ENCODE assay signal across 12 cellular contexts in the genomic region with DNA sequence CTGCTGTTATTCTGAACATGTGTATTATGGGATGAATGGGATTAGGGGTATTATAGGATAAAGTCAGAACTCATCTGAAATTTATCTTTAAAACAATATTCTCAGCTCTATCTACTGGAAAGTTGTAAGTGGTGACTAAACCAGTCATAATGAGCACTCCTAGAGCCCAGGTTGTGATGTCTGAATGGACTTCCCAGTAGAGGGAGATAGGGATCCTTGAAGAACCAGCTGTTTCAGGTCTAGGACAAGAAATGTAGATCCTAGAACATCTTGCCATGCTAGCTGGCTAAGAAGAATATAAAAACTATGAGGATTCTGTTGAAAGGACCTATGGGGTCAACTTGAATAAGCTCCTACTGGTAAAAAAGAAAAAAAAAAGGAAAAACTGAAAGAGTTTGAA.
DNase-seq lines count a peak whose midpoint lies in the region; ATAC-seq and TF ChIP-seq lines count a peak whose summit lies in the region.
"Had no signal": no experiment of that assay in that cellular context is flagged by ENCODE, and none has a peak within 500 bp of the region (broad histone marks: within the 10 kb centered on the region; RNA-seq: fewer than 3 reads in every experiment).

No MANE protein-coding gene starts in this region.

- H3K79me2 ChIP-seq in GM23338 (replicated peaks; ENCODE audit: insufficient read depth) = no peaks in the 10 kb centered on the region

- H3F3A ChIP-seq in GM23338 (replicated peaks; ENCODE audit: low read depth) = no peaks in the 10 kb centered on the region

- H3K4me1 ChIP-seq in GM23338 (ENCODE audit: insufficient read depth) (no peaks in the 10 kb centered on the region), foreskin keratinocyte (no peaks in the 10 kb centered on the region)

- H3K36me3 ChIP-seq in GM23338 (ENCODE audit: insufficient read depth) = no peaks in the 10 kb centered on the region

- H3K27me3 Mint-ChIP-seq in GM23338 (ENCODE audit: insufficient read depth, low read depth, poor library complexity) (no peaks in the 10 kb centered on the region), osteocyte (ENCODE audit: unreplicated experiment) (peaks cover 17% of the 10 kb centered on the region)

- H3K27me3 ChIP-seq in GM23338 (ENCODE audit: insufficient read depth) (no peaks in the 10 kb centered on the region), foreskin keratinocyte (no peaks in the 10 kb centered on the region)

- no peak overlapping the region for H3K4me2 ChIP-seq in GM23338

- H4K20me1 ChIP-seq in GM23338 (replicated peaks; ENCODE audit: insufficient read depth) = no peaks in the 10 kb centered on the region

- H3K4me3 ChIP-seq in AG10803 (ENCODE audit: low read length) (no peak overlapping the region), GM23338 (no peak overlapping the region)

- H2AFZ ChIP-seq in GM23338 = no peak overlapping the region

- H3K36me3 Mint-ChIP-seq in GM23338 (ENCODE audit: low read depth) (no peaks in the 10 kb centered on the region), osteocyte (ENCODE audit: unreplicated experiment) (no peaks in the 10 kb centered on the region)
- H3K36me3 Mint-ChIP-seq: CD8-positive, alpha-beta T cell had no signal

- no peak for DNase-seq in AG10803 (ENCODE audit: low read depth)
- DNase-seq in GM23338 (ENCODE audit: low spot score) = peak; percentile 24
- DNase-seq in foreskin keratinocyte = no peak
- DNase-seq in osteocyte (ENCODE audit: extremely low spot score, unreplicated experiment) = no peak
- DNase-seq in activated CD4-positive, alpha-beta T cell treated with anti-CD3 and anti-CD28 coated beads for 1 hour = no peak
- DNase-seq: CD8-positive, alpha-beta T cell; NCI-H1048; NCI-H1694; NCI-H2171; SHP77 treated with DMSO at 0.1 percent for 48 hours had no signal

- H3K4me3 Mint-ChIP-seq in GM23338 = no peak overlapping the region
- H3K4me3 Mint-ChIP-seq in osteocyte (ENCODE audit: unreplicated experiment) = no peak overlapping the region
- H3K4me3 Mint-ChIP-seq: CD8-positive, alpha-beta T cell had no signal

- H3K4me1 Mint-ChIP-seq in GM23338 (no peaks in the 10 kb centered on the region), osteocyte (ENCODE audit: unreplicated experiment) (no peaks in the 10 kb centered on the region)

- ATAC-seq in GM23338 = no peak
- no peak for ATAC-seq in foreskin keratinocyte
- no peak for ATAC-seq in HG03280 (IDR thresholded peaks at IDR 0.05; ENCODE audit: unreplicated experiment)
- ATAC-seq: CD8-positive, alpha-beta T cell had no signal

- no peaks in the 10 kb centered on the region for H3K9me2 ChIP-seq in GM23338 (ENCODE audit: insufficient read depth)

- H3K27ac Mint-ChIP-seq in GM23338 (no peak overlapping the region), osteocyte (ENCODE audit: unreplicated experiment) (no peak overlapping the region)
- H3K27ac Mint-ChIP-seq: CD8-positive, alpha-beta T cell had no signal

- TF ChIP-seq CTCF in AG10803 (conservative IDR thresholded peaks at IDR 0.05; ENCODE audit: low read length) (0 out of 2 replicates have a peak, but pooled peaks have one; percentile 21), GM23338 (conservative IDR thresholded peaks at IDR 0.05; ENCODE audit: low read depth in 2 of 2) (peak in 1 of 2 experiments; percentile 40; a peak in 3 of 4 replicates), VCaP (conservative IDR thresholded peaks at IDR 0.05) (peak; percentile 64), foreskin keratinocyte (conservative IDR thresholded peaks at IDR 0.05) (peak; percentile 17), osteocyte (IDR thresholded peaks at IDR 0.05) (no peak)

- H3K27ac ChIP-seq in GM23338 (ENCODE audit: low read depth) = no peak overlapping the region
- H3K27ac ChIP-seq in VCaP = no peak overlapping the region
- no peak overlapping the region for H3K27ac ChIP-seq in foreskin keratinocyte

- H3K9me3 Mint-ChIP-seq in GM23338 (no peaks in the 10 kb centered on the region), osteocyte (ENCODE audit: unreplicated experiment) (no peaks in the 10 kb centered on the region)
- H3K9me3 Mint-ChIP-seq: CD8-positive, alpha-beta T cell had no signal

TF ChIP-seq in GM23338, 12 proteins besides CTCF, POLR2A, EP300 and RAD21:
- TF ChIP-seq, protein P1, sequence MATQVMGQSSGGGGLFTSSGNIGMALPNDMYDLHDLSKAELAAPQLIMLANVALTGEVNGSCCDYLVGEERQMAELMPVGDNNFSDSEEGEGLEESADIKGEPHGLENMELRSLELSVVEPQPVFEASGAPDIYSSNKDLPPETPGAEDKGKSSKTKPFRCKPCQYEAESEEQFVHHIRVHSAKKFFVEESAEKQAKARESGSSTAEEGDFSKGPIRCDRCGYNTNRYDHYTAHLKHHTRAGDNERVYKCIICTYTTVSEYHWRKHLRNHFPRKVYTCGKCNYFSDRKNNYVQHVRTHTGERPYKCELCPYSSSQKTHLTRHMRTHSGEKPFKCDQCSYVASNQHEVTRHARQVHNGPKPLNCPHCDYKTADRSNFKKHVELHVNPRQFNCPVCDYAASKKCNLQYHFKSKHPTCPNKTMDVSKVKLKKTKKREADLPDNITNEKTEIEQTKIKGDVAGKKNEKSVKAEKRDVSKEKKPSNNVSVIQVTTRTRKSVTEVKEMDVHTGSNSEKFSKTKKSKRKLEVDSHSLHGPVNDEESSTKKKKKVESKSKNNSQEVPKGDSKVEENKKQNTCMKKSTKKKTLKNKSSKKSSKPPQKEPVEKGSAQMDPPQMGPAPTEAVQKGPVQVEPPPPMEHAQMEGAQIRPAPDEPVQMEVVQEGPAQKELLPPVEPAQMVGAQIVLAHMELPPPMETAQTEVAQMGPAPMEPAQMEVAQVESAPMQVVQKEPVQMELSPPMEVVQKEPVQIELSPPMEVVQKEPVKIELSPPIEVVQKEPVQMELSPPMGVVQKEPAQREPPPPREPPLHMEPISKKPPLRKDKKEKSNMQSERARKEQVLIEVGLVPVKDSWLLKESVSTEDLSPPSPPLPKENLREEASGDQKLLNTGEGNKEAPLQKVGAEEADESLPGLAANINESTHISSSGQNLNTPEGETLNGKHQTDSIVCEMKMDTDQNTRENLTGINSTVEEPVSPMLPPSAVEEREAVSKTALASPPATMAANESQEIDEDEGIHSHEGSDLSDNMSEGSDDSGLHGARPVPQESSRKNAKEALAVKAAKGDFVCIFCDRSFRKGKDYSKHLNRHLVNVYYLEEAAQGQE (IDR thresholded peaks at IDR 0.05; ENCODE audit: unreplicated experiment) = no peak
- TF ChIP-seq, protein P2, sequence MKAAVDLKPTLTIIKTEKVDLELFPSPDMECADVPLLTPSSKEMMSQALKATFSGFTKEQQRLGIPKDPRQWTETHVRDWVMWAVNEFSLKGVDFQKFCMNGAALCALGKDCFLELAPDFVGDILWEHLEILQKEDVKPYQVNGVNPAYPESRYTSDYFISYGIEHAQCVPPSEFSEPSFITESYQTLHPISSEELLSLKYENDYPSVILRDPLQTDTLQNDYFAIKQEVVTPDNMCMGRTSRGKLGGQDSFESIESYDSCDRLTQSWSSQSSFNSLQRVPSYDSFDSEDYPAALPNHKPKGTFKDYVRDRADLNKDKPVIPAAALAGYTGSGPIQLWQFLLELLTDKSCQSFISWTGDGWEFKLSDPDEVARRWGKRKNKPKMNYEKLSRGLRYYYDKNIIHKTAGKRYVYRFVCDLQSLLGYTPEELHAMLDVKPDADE (IDR thresholded peaks at IDR 0.05) = no peak
- TF ChIP-seq ZNF114 (CRISPR knock-in tag; IDR thresholded peaks at IDR 0.05) = no peak
